16 cellular contexts compared by ENCODE assay signal in genomic region chr13:74153316-74153715, GRCh38.
"Had no signal": no experiment of that assay in that cellular context is flagged by ENCODE, and none has a peak within 500 bp of the region (broad histone marks: within the 10 kb centered on the region; RNA-seq: fewer than 3 reads in every experiment).

No MANE protein-coding gene starts in this region.

- H3K27me3 ChIP-seq: adrenal gland, pancreas had no signal

- H3K27ac ChIP-seq: adrenal gland, pancreas had no signal

- H3K36me3 Mint-ChIP-seq: naive B cell, type B pancreatic cell had no signal

- H3K9me3 Mint-ChIP-seq: dendritic cell treated with granulocyte-macrophage colony-stimulating factor and Interleukin-4, amounts not matched to agents 40 ng/mL and 50 ng/mL, for 4 days; effector memory CD8-positive, alpha-beta T cell; naive B cell had no signal

- ATAC-seq: effector memory CD8-positive, alpha-beta T cell; pancreas had no signal

- H3K36me3 ChIP-seq: adrenal gland, pancreas had no signal

- H3K4me3 ChIP-seq: adrenal gland, pancreas, smooth muscle cell had no signal

- H3K4me1 ChIP-seq: adrenal gland, pancreas had no signal

- H3K9me3 ChIP-seq: adrenal gland, pancreas had no signal

- DNase-seq: activated CD4-positive, alpha-beta T cell treated with anti-CD3 and anti-CD28 coated beads, Interleukin-2, amount 50 U/mL, for 4 hours; activated CD4-positive, CD25-positive, alpha-beta regulatory T cell treated with anti-CD3 and anti-CD28 coated beads, Interleukin-2, amount 50 U/mL, for 72 hours; activated naive CD4-positive, alpha-beta T cell; activated T-cell treated with anti-CD3 and anti-CD28 coated beads, Interleukin-2, amount 50 U/mL, for 48 hours; adrenal gland; central memory CD4-positive, alpha-beta T cell; effector memory CD8-positive, alpha-beta T cell; erythroblast; hippocampal formation; naive B cell; pancreas; retina; T-helper 9 cell had no signal

- H3K4me3 Mint-ChIP-seq: dendritic cell treated with granulocyte-macrophage colony-stimulating factor and Interleukin-4, amounts not matched to agents 40 ng/mL and 50 ng/mL, for 4 days; effector memory CD8-positive, alpha-beta T cell; naive B cell; type B pancreatic cell had no signal

- H3K27me3 Mint-ChIP-seq: dendritic cell treated with granulocyte-macrophage colony-stimulating factor and Interleukin-4, amounts not matched to agents 40 ng/mL and 50 ng/mL, for 4 days; type B pancreatic cell had no signal

- H3K27ac Mint-ChIP-seq: dendritic cell treated with granulocyte-macrophage colony-stimulating factor and Interleukin-4, amounts not matched to agents 40 ng/mL and 50 ng/mL, for 4 days; effector memory CD8-positive, alpha-beta T cell; type B pancreatic cell had no signal
